ENCODE assay signal across 1 cellular context in the genomic region with DNA sequence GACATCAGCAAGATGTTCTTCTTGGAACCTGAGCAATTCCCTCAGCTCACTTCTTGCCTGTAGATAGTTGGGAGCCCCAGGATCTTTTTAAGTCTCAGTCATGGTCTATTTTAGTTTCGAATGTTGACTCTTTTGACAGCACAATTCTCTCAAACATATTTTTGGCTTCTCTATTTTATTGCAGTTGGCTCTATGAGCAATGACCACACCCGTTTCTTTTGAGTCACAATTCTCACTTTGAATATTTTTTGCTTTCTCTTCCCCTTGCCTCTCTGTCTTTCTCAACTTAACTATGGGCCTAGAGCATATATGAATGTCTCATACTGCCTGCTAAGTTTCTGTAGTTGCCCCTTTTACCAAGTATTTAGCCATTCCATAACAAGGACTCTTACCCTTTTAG.
TF ChIP-seq lines count a peak whose summit lies in the region.

No MANE protein-coding gene starts in this region.

TF ChIP-seq in GM12878, 131 proteins besides CTCF, POLR2A, EP300 and RAD21 (continued from another document):
- TF ChIP-seq, protein P1, sequence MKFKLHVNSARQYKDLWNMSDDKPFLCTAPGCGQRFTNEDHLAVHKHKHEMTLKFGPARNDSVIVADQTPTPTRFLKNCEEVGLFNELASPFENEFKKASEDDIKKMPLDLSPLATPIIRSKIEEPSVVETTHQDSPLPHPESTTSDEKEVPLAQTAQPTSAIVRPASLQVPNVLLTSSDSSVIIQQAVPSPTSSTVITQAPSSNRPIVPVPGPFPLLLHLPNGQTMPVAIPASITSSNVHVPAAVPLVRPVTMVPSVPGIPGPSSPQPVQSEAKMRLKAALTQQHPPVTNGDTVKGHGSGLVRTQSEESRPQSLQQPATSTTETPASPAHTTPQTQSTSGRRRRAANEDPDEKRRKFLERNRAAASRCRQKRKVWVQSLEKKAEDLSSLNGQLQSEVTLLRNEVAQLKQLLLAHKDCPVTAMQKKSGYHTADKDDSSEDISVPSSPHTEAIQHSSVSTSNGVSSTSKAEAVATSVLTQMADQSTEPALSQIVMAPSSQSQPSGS (IDR thresholded peaks at IDR 0.05; ENCODE audit: low read length), result peak; percentile 58; the same call in 1 of the 2 replicates
